In the genomic region with DNA sequence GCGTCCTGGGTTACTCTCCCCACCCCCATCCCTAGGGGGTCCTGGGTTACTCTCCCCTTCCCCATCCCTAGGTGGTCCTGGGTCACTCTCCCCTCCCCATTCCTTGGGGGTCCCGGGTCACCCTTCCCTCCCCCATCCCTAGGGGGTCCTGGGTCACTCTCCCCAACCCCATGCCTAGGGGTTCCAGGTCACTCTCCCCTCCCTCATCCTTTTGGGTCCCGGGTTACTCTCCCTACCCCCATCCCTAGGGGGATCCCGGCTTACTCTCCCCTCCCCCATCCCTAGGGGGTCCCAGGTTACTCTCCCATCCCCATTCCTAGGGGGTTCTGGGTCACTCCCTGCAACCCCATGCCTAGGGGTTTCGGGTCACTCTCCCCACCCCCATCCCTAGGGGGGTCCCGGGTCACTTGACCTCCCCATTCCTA, we compare ENCODE assay signal across 1 cellular context.
TF ChIP-seq lines count a peak whose summit lies in the region.

No MANE protein-coding gene starts in this region.

TF ChIP-seq in HepG2, 621 proteins besides CTCF, POLR2A, EP300 and RAD21:
- TF ChIP-seq SAP130 (CRISPR knock-in tag; IDR thresholded peaks at IDR 0.05; ENCODE audit: low read depth): no peak
- no peak for TF ChIP-seq GATAD2A (CRISPR knock-in tag; IDR thresholded peaks at IDR 0.05)
- no peak for TF ChIP-seq MEF2D (CRISPR knock-in tag; IDR thresholded peaks at IDR 0.05)
- no peak for TF ChIP-seq CAMTA2 (CRISPR knock-in tag; IDR thresholded peaks at IDR 0.05; ENCODE audit: borderline replicate concordance)
- TF ChIP-seq, protein P1, sequence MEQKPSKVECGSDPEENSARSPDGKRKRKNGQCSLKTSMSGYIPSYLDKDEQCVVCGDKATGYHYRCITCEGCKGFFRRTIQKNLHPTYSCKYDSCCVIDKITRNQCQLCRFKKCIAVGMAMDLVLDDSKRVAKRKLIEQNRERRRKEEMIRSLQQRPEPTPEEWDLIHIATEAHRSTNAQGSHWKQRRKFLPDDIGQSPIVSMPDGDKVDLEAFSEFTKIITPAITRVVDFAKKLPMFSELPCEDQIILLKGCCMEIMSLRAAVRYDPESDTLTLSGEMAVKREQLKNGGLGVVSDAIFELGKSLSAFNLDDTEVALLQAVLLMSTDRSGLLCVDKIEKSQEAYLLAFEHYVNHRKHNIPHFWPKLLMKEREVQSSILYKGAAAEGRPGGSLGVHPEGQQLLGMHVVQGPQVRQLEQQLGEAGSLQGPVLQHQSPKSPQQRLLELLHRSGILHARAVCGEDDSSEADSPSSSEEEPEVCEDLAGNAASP (CRISPR knock-in tag; IDR thresholded peaks at IDR 0.05; ENCODE audit: borderline replicate concordance): no peak
- no peak for TF ChIP-seq ZNF382 (CRISPR knock-in tag; IDR thresholded peaks at IDR 0.05; ENCODE audit: borderline replicate concordance)
- TF ChIP-seq ZBTB20 (CRISPR knock-in tag; IDR thresholded peaks at IDR 0.05; ENCODE audit: borderline replicate concordance, low read depth): no peak
